ENCODE assay signal across 27 cellular contexts in genomic region chr5:55327281-55327680, GRCh38. TPM values are rescaled to one million over a fixed set of nuclear protein-coding genes. Genes with fewer than 3 reads are reported as not detected.
A peak's percentile ranks its signal among the peaks of the same experiment; 100 is the strongest.
DNase-seq lines count a peak whose midpoint lies in the region; ATAC-seq lines count a peak whose summit lies in the region.
"Had no signal": no experiment of that assay in that cellular context is flagged by ENCODE, and none has a peak within 500 bp of the region (broad histone marks: within the 10 kb centered on the region; RNA-seq: fewer than 3 reads in every experiment).

No MANE protein-coding gene starts in this region.

- H3K9me3 ChIP-seq in T-helper 17 cell (ENCODE audit: control insufficient read depth, low read length, poor library complexity, severe bottlenecking), result no peaks in the 10 kb centered on the region
- H3K9me3 ChIP-seq: ovary, SJSA1, spleen, testis, vagina had no signal

- no peaks in the 10 kb centered on the region for H3K27me3 Mint-ChIP-seq in activated naive CD8-positive, alpha-beta T cell
- H3K27me3 Mint-ChIP-seq in activated naive CD8-positive, alpha-beta T cell treated with anti-CD3 and anti-CD28 coated beads for 36 hours, result no peaks in the 10 kb centered on the region
- H3K27me3 Mint-ChIP-seq in T-helper 17 cell, result no peaks in the 10 kb centered on the region
- H3K27me3 Mint-ChIP-seq in effector memory CD8-positive, alpha-beta T cell, result no peaks in the 10 kb centered on the region
- H3K27me3 Mint-ChIP-seq: memory B cell; stimulated activated naive B cell treated with anti-CD40 and anti-IgM and Interleukin-4, amounts not matched to agents 10 μg/mL and 1 μg/mL and 100 μg/mL, for 72 hours had no signal

- H3K4me3 Mint-ChIP-seq in activated naive CD8-positive, alpha-beta T cell, result no peak overlapping the region
- H3K4me3 Mint-ChIP-seq in activated naive CD8-positive, alpha-beta T cell treated with anti-CD3 and anti-CD28 coated beads for 36 hours, result no peak overlapping the region
- H3K4me3 Mint-ChIP-seq in T-helper 17 cell, result no peak overlapping the region
- H3K4me3 Mint-ChIP-seq in effector memory CD8-positive, alpha-beta T cell, result no peak overlapping the region
- H3K4me3 Mint-ChIP-seq: activated naive CD4-positive, alpha-beta T cell treated with anti-CD3 and anti-CD28 coated beads for 36 hours; HFFc6; memory B cell; stimulated activated naive B cell treated with anti-CD40 and anti-IgM and Interleukin-4, amounts not matched to agents 10 μg/mL and 1 μg/mL and 100 μg/mL, for 72 hours had no signal

- peaks cover 17% of the 10 kb centered on the region for H3K36me3 Mint-ChIP-seq in activated naive CD8-positive, alpha-beta T cell
- H3K36me3 Mint-ChIP-seq in activated naive CD8-positive, alpha-beta T cell treated with anti-CD3 and anti-CD28 coated beads for 36 hours, result peaks cover 26% of the 10 kb centered on the region
- peaks cover 6% of the 10 kb centered on the region for H3K36me3 Mint-ChIP-seq in T-helper 17 cell (ENCODE audit: low read depth)
- H3K36me3 Mint-ChIP-seq in effector memory CD8-positive, alpha-beta T cell (ENCODE audit: insufficient read depth), result peaks cover 49% of the 10 kb centered on the region

- no peak for DNase-seq in activated naive CD8-positive, alpha-beta T cell treated with anti-CD3 and anti-CD28 coated beads for 36 hours
- no peak for DNase-seq in T-helper 17 cell
- DNase-seq in fibroblast of gingiva (ENCODE audit: low read depth), result peak; percentile 21
- no peak for DNase-seq in MV-4-11 (lab: John Stamatoyannopoulos, UW)
- DNase-seq in GM19240 (ENCODE audit: insufficient read length, low spot score), result no peak
- no peak for DNase-seq in effector memory CD8-positive, alpha-beta T cell
- DNase-seq in NCI-H69 (lab: John Stamatoyannopoulos, UW), result no peak
- DNase-seq: activated CD4-positive, alpha-beta T cell treated with anti-CD3 and anti-CD28 coated beads, Interleukin-2, amount 50 U/mL, for 1 hour; activated naive CD4-positive, alpha-beta T cell treated with anti-CD3 and anti-CD28 coated beads for 36 hours; central memory CD4-positive, alpha-beta T cell; dermis blood vessel endothelial cell; GM23248; HFFc6; IMR-90; left cardiac atrium; NCI-H1105 treated with DMSO at 0.1 percent for 48 hours; NCI-H2029; NCI-H748 treated with DMSO at 0.1 percent for 48 hours; ovary; spleen; stimulated activated CD4-positive, alpha-beta T cell treated with anti-CD3 and anti-CD28 coated beads, Interleukin-2, amount 100 ng/mL, for 48 hours; stimulated activated naive B cell treated with anti-CD40 and anti-IgM and Interleukin-4, amounts not matched to agents 10 μg/mL and 1 μg/mL and 100 μg/mL, for 72 hours; testis had no signal

- peaks cover 32% of the 10 kb centered on the region for H3K4me1 Mint-ChIP-seq in activated naive CD8-positive, alpha-beta T cell (ENCODE audit: low read depth)
- peaks cover 22% of the 10 kb centered on the region for H3K4me1 Mint-ChIP-seq in activated naive CD8-positive, alpha-beta T cell treated with anti-CD3 and anti-CD28 coated beads for 36 hours
- H3K4me1 Mint-ChIP-seq in T-helper 17 cell, result peaks cover 21% of the 10 kb centered on the region
- peaks cover 8 to 31% of the 10 kb centered on the region in 2 donors for H3K4me1 Mint-ChIP-seq in effector memory CD8-positive, alpha-beta T cell (ENCODE audit: low read depth in 2 of 2)

- no peaks in the 10 kb centered on the region for H3K9me3 Mint-ChIP-seq in activated naive CD8-positive, alpha-beta T cell (ENCODE audit: low read depth)
- H3K9me3 Mint-ChIP-seq in activated naive CD8-positive, alpha-beta T cell treated with anti-CD3 and anti-CD28 coated beads for 36 hours, result no peaks in the 10 kb centered on the region
- H3K9me3 Mint-ChIP-seq in effector memory CD8-positive, alpha-beta T cell, result no peaks in the 10 kb centered on the region
- H3K9me3 Mint-ChIP-seq: activated naive CD4-positive, alpha-beta T cell treated with anti-CD3 and anti-CD28 coated beads for 36 hours; HFFc6; memory B cell; stimulated activated naive B cell treated with anti-CD40 and anti-IgM and Interleukin-4, amounts not matched to agents 10 μg/mL and 1 μg/mL and 100 μg/mL, for 72 hours had no signal

- H3K27ac Mint-ChIP-seq in activated naive CD8-positive, alpha-beta T cell, result peak overlapping the region; percentile 68
- no peak overlapping the region for H3K27ac Mint-ChIP-seq in activated naive CD8-positive, alpha-beta T cell treated with anti-CD3 and anti-CD28 coated beads for 36 hours
- H3K27ac Mint-ChIP-seq in T-helper 17 cell, result peak overlapping the region; percentile 37
- H3K27ac Mint-ChIP-seq in effector memory CD8-positive, alpha-beta T cell, result peak overlapping the region in 1 of 2 donors; percentile 60
- H3K27ac Mint-ChIP-seq: activated naive CD4-positive, alpha-beta T cell treated with anti-CD3 and anti-CD28 coated beads for 36 hours; HFFc6; memory B cell; stimulated activated naive B cell treated with anti-CD40 and anti-IgM and Interleukin-4, amounts not matched to agents 10 μg/mL and 1 μg/mL and 100 μg/mL, for 72 hours had no signal

- ATAC-seq in T-helper 17 cell, result no peak
- ATAC-seq in effector memory CD8-positive, alpha-beta T cell (replicated peaks), result no peak
- ATAC-seq: left cardiac atrium; stimulated activated naive B cell treated with anti-CD40 and anti-IgM and Interleukin-4, amounts not matched to agents 10 μg/mL and 1 μg/mL and 100 μg/mL, for 72 hours had no signal

RNA-seq across cellular contexts. Expression of gene MTREX, which starts 19.5 kb away (rescaled TPM):
- total RNA-seq in activated naive CD8-positive, alpha-beta T cell treated with anti-CD3 and anti-CD28 coated beads for 36 hours, result 100 to 1,000 TPM in 1 of 2 experiments, 10 to 100 TPM in 1; 96.6 to 107 TPM
- total RNA-seq in T-helper 17 cell, result 10 to 100 TPM; 61.0 to 73.7 TPM

RNA-seq across cellular contexts. Expression of gene DHX29, which starts 19.8 kb away (rescaled TPM):
- 10 to 100 TPM; 19.1 TPM for total RNA-seq in activated naive CD8-positive, alpha-beta T cell treated with anti-CD3 and anti-CD28 coated beads for 36 hours
- total RNA-seq in T-helper 17 cell, result 10 to 100 TPM; 12.7 to 19.0 TPM
